8 cellular contexts compared by ENCODE assay signal in the genomic region with DNA sequence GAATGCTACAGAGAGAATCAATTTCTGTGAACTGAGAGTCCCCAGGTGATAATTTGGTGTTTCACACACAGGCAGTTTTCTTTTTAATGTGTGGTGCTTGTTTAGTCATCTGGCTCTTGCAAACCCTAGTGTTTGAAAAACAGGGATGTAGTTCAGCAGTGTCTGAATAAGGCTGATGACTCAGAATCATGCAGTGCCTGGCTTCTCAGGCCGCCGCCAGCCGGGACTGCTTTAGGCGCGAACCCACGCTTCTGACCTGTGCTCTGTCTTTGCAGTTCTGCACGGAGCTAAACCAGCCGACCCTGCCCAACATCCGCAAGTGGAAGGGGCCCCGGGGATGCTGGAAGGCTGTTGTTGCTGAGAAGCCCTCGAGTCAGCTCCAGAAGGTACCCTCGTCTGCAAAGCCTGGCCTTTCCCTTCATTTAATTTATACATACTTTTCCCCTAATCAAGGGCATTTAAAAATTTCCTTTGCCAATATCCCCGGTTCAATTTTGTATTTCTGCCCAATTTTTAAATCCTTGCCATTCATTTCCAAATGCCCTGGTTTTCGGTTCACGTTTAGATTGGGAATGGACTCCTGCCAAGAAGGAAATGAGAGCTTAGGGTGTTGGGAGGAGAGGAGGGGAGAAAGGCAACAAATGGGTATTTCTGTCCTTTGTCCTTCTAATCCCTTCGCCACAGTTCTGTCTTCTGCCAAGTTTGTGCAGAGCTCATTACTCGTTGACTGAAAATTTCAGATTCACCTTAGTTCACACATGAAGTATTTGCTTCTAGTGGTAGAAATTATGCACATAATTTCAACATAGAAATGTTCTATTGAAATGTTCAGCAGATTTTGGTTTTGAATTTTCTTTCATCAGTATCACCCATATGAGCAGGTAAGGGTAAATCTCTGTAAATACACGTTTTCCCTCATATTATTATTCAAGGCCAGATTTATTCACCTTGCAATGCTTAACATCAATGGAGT.
DNase-seq lines count a peak whose midpoint lies in the region; ATAC-seq and TF ChIP-seq lines count a peak whose summit lies in the region.

No MANE protein-coding gene starts in this region.

- peaks cover 29% of the 10 kb centered on the region for H3K4me1 Mint-ChIP-seq in endothelial cell (ENCODE audit: unreplicated experiment)
- peaks cover 31% of the 10 kb centered on the region for H3K4me1 Mint-ChIP-seq in activated naive CD4-positive, alpha-beta T cell treated with anti-CD3 and anti-CD28 coated beads, Interleukin-2, amount 10 ng/mL, durations not matched to agents 7 days and 5 days

- no peaks in the 10 kb centered on the region for H3K9me3 Mint-ChIP-seq in endothelial cell (ENCODE audit: unreplicated experiment)
- no peaks in the 10 kb centered on the region for H3K9me3 Mint-ChIP-seq in activated naive CD4-positive, alpha-beta T cell treated with anti-CD3 and anti-CD28 coated beads, Interleukin-2, amount 10 ng/mL, durations not matched to agents 7 days and 5 days

- peak overlapping the region; percentile 21 for H3K4me3 ChIP-seq in AG09309 (ENCODE audit: control insufficient read depth, low read depth, low read length)

- peak overlapping the region; percentile 97 for H3K27ac ChIP-seq in angular gyrus (ENCODE audit: low read depth, low read length)

- H3K27ac Mint-ChIP-seq in endothelial cell (ENCODE audit: unreplicated experiment) = no peak overlapping the region
- H3K27ac Mint-ChIP-seq in activated naive CD4-positive, alpha-beta T cell treated with anti-CD3 and anti-CD28 coated beads, Interleukin-2, amount 10 ng/mL, durations not matched to agents 7 days and 5 days = no peak overlapping the region

- peak; percentile 28 for ATAC-seq in GM19463 (IDR thresholded peaks at IDR 0.05; ENCODE audit: unreplicated experiment)
- ATAC-seq in left cardiac atrium = peak; percentile 79 to 92

- CTCF ChIA-PET in activated naive CD4-positive, alpha-beta T cell treated with anti-CD3 and anti-CD28 coated beads, Interleukin-2, amount 10 ng/mL, durations not matched to agents 7 days and 5 days (lab: Charles Lee) = interaction anchor here (0.8 to 2.0 kb wide), 2 partner anchors 8 to 10 kb away, joined by 3 to 7 read pairs; no protein-coding TSS in a partner anchor

- peaks cover 8% of the 10 kb centered on the region for H3K27me3 Mint-ChIP-seq in endothelial cell (ENCODE audit: unreplicated experiment)
- peaks cover 24% of the 10 kb centered on the region for H3K27me3 Mint-ChIP-seq in activated naive CD4-positive, alpha-beta T cell treated with anti-CD3 and anti-CD28 coated beads, Interleukin-2, amount 10 ng/mL, durations not matched to agents 7 days and 5 days

- peak; percentile 54 for DNase-seq in AG09309 (ENCODE audit: low read depth)
- DNase-seq in NCI-H1092 (lab: John Stamatoyannopoulos, UW) = peak; percentile 44
- peak; percentile 71 for DNase-seq in left cardiac atrium
- DNase-seq in posterior vena cava (ENCODE audit: low spot score) = peak; percentile 90
- DNase-seq in endothelial cell (ENCODE audit: low spot score) = no peak
- DNase-seq in activated naive CD4-positive, alpha-beta T cell treated with anti-CD3 and anti-CD28 coated beads, Interleukin-2, amount 10 ng/mL, durations not matched to agents 7 days and 5 days = no peak

- intact Hi-C loops in left cardiac atrium (cut with DNase I) (loop anchor here in 1 of 2 donors (10.0 kb wide), 1 partner anchor 126 kb away; a partner anchor contains a TSS), posterior vena cava (cut with DNase I) (no loop called here)

- TF ChIP-seq CTCF in AG09309 (IDR thresholded peaks at IDR 0.05; ENCODE audit: control insufficient read depth, insufficient read depth, low read depth, low read length, missing control alignments) = no peak
- no peak for TF ChIP-seq CTCF in endothelial cell (IDR thresholded peaks at IDR 0.05; ENCODE audit: unreplicated experiment)

- H3K36me3 Mint-ChIP-seq in endothelial cell (ENCODE audit: low read depth, unreplicated experiment) = peaks cover 5% of the 10 kb centered on the region
- H3K36me3 Mint-ChIP-seq in activated naive CD4-positive, alpha-beta T cell treated with anti-CD3 and anti-CD28 coated beads, Interleukin-2, amount 10 ng/mL, durations not matched to agents 7 days and 5 days = no peaks in the 10 kb centered on the region

- H3K4me3 Mint-ChIP-seq in endothelial cell (ENCODE audit: unreplicated experiment) = no peak overlapping the region
- no peak overlapping the region for H3K4me3 Mint-ChIP-seq in activated naive CD4-positive, alpha-beta T cell treated with anti-CD3 and anti-CD28 coated beads, Interleukin-2, amount 10 ng/mL, durations not matched to agents 7 days and 5 days

Comparison
In these comparisons a context has a peak if more than half of its experiments do, and no peak if none do; other contexts are left out.
1. DNase-seq: peak in AG09309 (single experiment), NCI-H1092 (single experiment), left cardiac atrium (single experiment) and posterior vena cava (single experiment); none in endothelial cell (single experiment) and activated naive CD4-positive, alpha-beta T cell treated with anti-CD3 and anti-CD28 coated beads, Interleukin-2, amount 10 ng/mL, durations not matched to agents 7 days and 5 days (single experiment).